In genomic region chr15:70584838-70585706, GRCh38 we compare ENCODE assay signal across 8 cellular contexts.
DNase-seq lines count a peak whose midpoint lies in the region; ATAC-seq and TF ChIP-seq lines count a peak whose summit lies in the region.

No MANE protein-coding gene starts in this region.

- H3K4me3 Mint-ChIP-seq in activated T-cell treated with anti-CD3 and anti-CD28 coated beads, Interleukin-2, amount 50 U/mL, for 4 hours, result no peak overlapping the region

- DNase-seq in AG04449 (ENCODE audit: low read depth, low spot score), result no peak
- DNase-seq in activated T-cell treated with anti-CD3 and anti-CD28 coated beads, Interleukin-2, amount 50 U/mL, for 4 hours, result peak; percentile 51
- peak; percentile 50 for DNase-seq in left ventricle myocardium superior
- peak in 3 of 4 experiments; percentile 31 to 51 (median 35) for DNase-seq in stimulated activated CD4-positive, alpha-beta T cell treated with anti-CD3 and anti-CD28 coated beads, Interleukin-1b, Interleukin-23, amount 100 ng/mL, for 24 hours (ENCODE audit: low read depth in 4 of 4, low spot score in 1 of 4)
- DNase-seq in SIG-M5 treated with dmso at 0.1 percent for 504 hours (lab: John Stamatoyannopoulos, UW; ENCODE audit: unreplicated experiment), result no peak
- no peak for DNase-seq in NCI-H1092 treated with DMSO at 0.1 percent for 48 hours (lab: John Stamatoyannopoulos, UW)

- H3K27me3 ChIP-seq in HUES48 (ENCODE audit: control insufficient read depth, insufficient read depth, low read length), result peaks cover 19% of the 10 kb centered on the region

- CTCF ChIA-PET in AG04449 (lab: Yijun Ruan, JAX), result interaction anchor here (0.7 to 2.1 kb wide), 11 partner anchors 9 to 59 kb away, joined by 3 to 13 read pairs (median 3); no protein-coding TSS in a partner anchor

- H3K9me3 ChIP-seq in HUES48 (ENCODE audit: control insufficient read depth, insufficient read depth, low read length), result no peaks in the 10 kb centered on the region

- peaks cover 21% of the 10 kb centered on the region for H3K27me3 Mint-ChIP-seq in activated T-cell treated with anti-CD3 and anti-CD28 coated beads, Interleukin-2, amount 50 U/mL, for 4 hours (ENCODE audit: low read depth)

- TF ChIP-seq CTCF in AG04449 (IDR thresholded peaks at IDR 0.05; ENCODE audit: insufficient read depth, low read length, missing control alignments), result peak; percentile 58

- H3K36me3 Mint-ChIP-seq in activated T-cell treated with anti-CD3 and anti-CD28 coated beads, Interleukin-2, amount 50 U/mL, for 4 hours (ENCODE audit: insufficient read depth), result no peaks in the 10 kb centered on the region

- peak overlapping the region; percentile 2 for H3K27ac ChIP-seq in HUES48 (ENCODE audit: low read depth, low read length)

- H3K4me1 ChIP-seq in HUES48 (ENCODE audit: control insufficient read depth, insufficient read depth, low read length), result 0 out of 2 replicates have a peak, but pooled peaks cover 2% of the 10 kb centered on the region

- H3K9me3 Mint-ChIP-seq in activated T-cell treated with anti-CD3 and anti-CD28 coated beads, Interleukin-2, amount 50 U/mL, for 4 hours, result no peaks in the 10 kb centered on the region

- H3K4me3 ChIP-seq in AG04449 (ENCODE audit: low read depth, low read length) (peak overlapping the region; percentile 44), HUES48 (ENCODE audit: low read depth, low read length) (peak overlapping the region; percentile 59)

- no peak overlapping the region for H3K9ac ChIP-seq in HUES48 (ENCODE audit: low read depth, low read length)

- intact Hi-C loops in left ventricle myocardium superior (cut with micrococcal nuclease), result no loop called here

- ATAC-seq in activated T-cell treated with anti-CD3 and anti-CD28 coated beads, Interleukin-2, amount 50 U/mL, for 4 hours, result peak; percentile 83 to 86
- ATAC-seq in left ventricle myocardium superior, result peak; percentile 72
- ATAC-seq in GM19463 (IDR thresholded peaks at IDR 0.05; ENCODE audit: unreplicated experiment), result no peak

- no peaks in the 10 kb centered on the region for H3K36me3 ChIP-seq in HUES48 (ENCODE audit: control insufficient read depth, insufficient read depth, low read length)

- POLR2A ChIA-PET in AG04449 (lab: Yijun Ruan, JAX), result no interaction called here

- peaks cover 9% of the 10 kb centered on the region for H3K4me1 Mint-ChIP-seq in activated T-cell treated with anti-CD3 and anti-CD28 coated beads, Interleukin-2, amount 50 U/mL, for 4 hours (ENCODE audit: low read depth)

Comparison
In these comparisons a context has a peak if more than half of its experiments do, and no peak if none do; other contexts are left out.
1. DNase-seq: peak in activated T-cell treated with anti-CD3 and anti-CD28 coated beads, Interleukin-2, amount 50 U/mL, for 4 hours (single experiment), left ventricle myocardium superior (single experiment) and stimulated activated CD4-positive, alpha-beta T cell treated with anti-CD3 and anti-CD28 coated beads, Interleukin-1b, Interleukin-23, amount 100 ng/mL, for 24 hours (3 of 4); none in AG04449 (single experiment), SIG-M5 treated with dmso at 0.1 percent for 504 hours (single experiment) and NCI-H1092 treated with DMSO at 0.1 percent for 48 hours (single experiment).